Comparison of ENCODE assay signal across 18 cellular contexts in genomic region chr16:48540222-48540900, GRCh38.
"Had no signal": no experiment of that assay in that cellular context is flagged by ENCODE, and none has a peak within 500 bp of the region (broad histone marks: within the 10 kb centered on the region; RNA-seq: fewer than 3 reads in every experiment).

No MANE protein-coding gene starts in this region.

- H3K9me3 Mint-ChIP-seq: activated B cell treated with CpG ODN at 0.5 μM for 24 hours; activated naive CD4-positive, alpha-beta T cell treated with anti-CD3 and anti-CD28 coated beads, Interleukin-2, amount 10 ng/mL, durations not matched to agents 7 days and 5 days; effector memory CD8-positive, alpha-beta T cell; T-helper 1 cell treated with Interleukin-12 subunit alpha and Interleukin-12 subunit beta and Interleukin-4 antibody, amounts not matched to agents 30 μg/mL and 1 μg/mL, for 36 hours had no signal

- H2AFZ ChIP-seq: hepatocyte had no signal

- DNase-seq: activated B cell treated with CpG ODN at 0.5 μM for 24 hours; activated CD4-positive, alpha-beta T cell treated with anti-CD3 and anti-CD28 coated beads, Interleukin-2, amount 50 U/mL, for 1 hour; activated naive CD4-positive, alpha-beta T cell treated with anti-CD3 and anti-CD28 coated beads, Interleukin-2, amount 10 ng/mL, durations not matched to agents 7 days and 5 days; amniotic stem cell; body of pancreas; central memory CD4-positive, alpha-beta T cell; effector memory CD8-positive, alpha-beta T cell; erythroblast; ovary; stimulated activated CD4-positive, alpha-beta T cell treated with anti-CD3 and anti-CD28 coated beads, Interleukin-15, amount 100 ng/mL, for 24 hours; stimulated activated CD4-positive, alpha-beta T cell treated with anti-CD3 and anti-CD28 coated beads, Interleukin-4, amount 100 ng/mL, for 4 hours; stomach; uterus had no signal

- H3K27me3 Mint-ChIP-seq: activated B cell treated with CpG ODN at 0.5 μM for 24 hours; activated naive CD4-positive, alpha-beta T cell treated with anti-CD3 and anti-CD28 coated beads, Interleukin-2, amount 10 ng/mL, durations not matched to agents 7 days and 5 days; effector memory CD8-positive, alpha-beta T cell had no signal

- H3K27ac Mint-ChIP-seq: activated B cell treated with CpG ODN at 0.5 μM for 24 hours; activated naive CD4-positive, alpha-beta T cell treated with anti-CD3 and anti-CD28 coated beads, Interleukin-2, amount 10 ng/mL, durations not matched to agents 7 days and 5 days; T-helper 1 cell treated with Interleukin-12 subunit alpha and Interleukin-12 subunit beta and Interleukin-4 antibody, amounts not matched to agents 30 μg/mL and 1 μg/mL, for 36 hours had no signal

- H3K4me3 Mint-ChIP-seq: activated B cell treated with CpG ODN at 0.5 μM for 24 hours; activated naive CD4-positive, alpha-beta T cell treated with anti-CD3 and anti-CD28 coated beads, Interleukin-2, amount 10 ng/mL, durations not matched to agents 7 days and 5 days; effector memory CD8-positive, alpha-beta T cell; T-helper 1 cell treated with Interleukin-12 subunit alpha and Interleukin-12 subunit beta and Interleukin-4 antibody, amounts not matched to agents 30 μg/mL and 1 μg/mL, for 36 hours had no signal

- ATAC-seq: body of pancreas; effector memory CD8-positive, alpha-beta T cell; SK-N-SH treated with all-trans-retinoic acid at 6 μM for 48 hours had no signal

- H3K27me3 ChIP-seq: body of pancreas, hepatocyte, ovary, stomach, thyroid gland, uterus had no signal

- H3K4me2 ChIP-seq: hepatocyte had no signal

- H3K36me3 ChIP-seq: ovary, uterus had no signal

- H3K4me3 ChIP-seq: body of pancreas, hepatocyte, lung, ovary, stomach, thyroid gland, uterus had no signal

- H3K27ac ChIP-seq: body of pancreas, hepatocyte, ovary, thyroid gland had no signal

- H3K9me3 ChIP-seq: body of pancreas, ovary, stomach, thyroid gland, uterus had no signal
